Comparison of ENCODE assay signal across 9 cellular contexts in genomic region chr1:56424744-56425493, GRCh38.
DNase-seq lines count a peak whose midpoint lies in the region; ATAC-seq and TF ChIP-seq lines count a peak whose summit lies in the region.
"Had no signal": no experiment of that assay in that cellular context is flagged by ENCODE, and none has a peak within 500 bp of the region (broad histone marks: within the 10 kb centered on the region; RNA-seq: fewer than 3 reads in every experiment).

No MANE protein-coding gene starts in this region.

- H3K14ac ChIP-seq in neuronal stem cell (ENCODE audit: low read length): no peak overlapping the region

- peaks cover 5 to 9% of the 10 kb centered on the region in 2 donors for H3K4me1 ChIP-seq in neuronal stem cell (ENCODE audit: control insufficient read depth in 2 of 2, insufficient read depth in 1 of 2, low read depth in 1 of 2, low read length in 2 of 2)

- H3K18ac ChIP-seq in neuronal stem cell (ENCODE audit: low read length): no peak overlapping the region

- no peak for TF ChIP-seq CTCF in GM10248 (IDR thresholded peaks at IDR 0.05; ENCODE audit: control extremely low read depth, extremely low read depth, low read depth, missing control alignments)

- no peak overlapping the region for H4K8ac ChIP-seq in neuronal stem cell (ENCODE audit: low read depth, low read length)

- no CpG with 5 or more reads among the region's 6 CpGs for WGBS in neuronal stem cell (ENCODE audit: extremely low coverage in 2 of 2, insufficient read length in 2 of 2, insufficient replicate concordance in 1 of 2), 2 donors

- no peak overlapping the region for H3K23ac ChIP-seq in neuronal stem cell (ENCODE audit: low read depth, low read length, poor library complexity)

- H4K91ac ChIP-seq in neuronal stem cell (ENCODE audit: low read depth, low read length, poor library complexity): no peak overlapping the region

- peaks cover 0 to 19% of the 10 kb centered on the region in 2 donors for H3K27me3 Mint-ChIP-seq in effector memory CD8-positive, alpha-beta T cell
- no peaks in the 10 kb centered on the region for H3K27me3 Mint-ChIP-seq in activated T-cell treated with anti-CD3 and anti-CD28 coated beads, Interleukin-2, amount 50 U/mL, for 24 hours

- H2AFZ ChIP-seq in neuronal stem cell (ENCODE audit: low read length): no peak overlapping the region

- H3K9ac ChIP-seq in neuronal stem cell (ENCODE audit: low read depth, low read length, poor library complexity): no peak overlapping the region

- no peaks in the 10 kb centered on the region for H3K27me3 ChIP-seq in neuronal stem cell (ENCODE audit: control insufficient read depth in 3 of 3, insufficient read depth in 3 of 3, low read depth in 1 of 3, low read length in 3 of 3)
- H3K27me3 ChIP-seq: tibial nerve had no signal

- no peak overlapping the region for H3K4me3 ChIP-seq in neuronal stem cell (ENCODE audit: low read length in 2 of 2)
- H3K4me3 ChIP-seq: tibial nerve had no signal

- no peak overlapping the region for H2BK12ac ChIP-seq in neuronal stem cell (ENCODE audit: low read length)

- no peak overlapping the region for H2BK15ac ChIP-seq in neuronal stem cell (ENCODE audit: low read length)

- CTCF ChIA-PET in GM10248 (lab: Yijun Ruan, JAX): interaction anchor here (1.3 to 1.5 kb wide), 2 partner anchors 10 to 14 kb away, joined by 3 to 4 read pairs; no protein-coding TSS in a partner anchor

- peak; percentile 29 for DNase-seq in DMS79 treated with DMSO at 0.1 percent for 48 hours (lab: John Stamatoyannopoulos, UW)
- peak; percentile 98 for DNase-seq in NCI-H524 treated with DMSO at 0.1 percent for 48 hours (lab: John Stamatoyannopoulos, UW)
- DNase-seq in effector memory CD8-positive, alpha-beta T cell: no peak
- DNase-seq in neuronal stem cell (ENCODE audit: low spot score): no peak
- DNase-seq in GM10248 (ENCODE audit: extremely low spot score): no peak
- no peak for DNase-seq in activated T-cell treated with anti-CD3 and anti-CD28 coated beads, Interleukin-2, amount 50 U/mL, for 24 hours
- no peak for DNase-seq in NCI-H1105 treated with DMSO at 0.1 percent for 48 hours (lab: John Stamatoyannopoulos, UW)

- no peak overlapping the region for H2AK5ac ChIP-seq in neuronal stem cell (ENCODE audit: low read depth, low read length)

- H3K4ac ChIP-seq in neuronal stem cell (ENCODE audit: low read length): no peak overlapping the region

- H3K27ac ChIP-seq in neuronal stem cell (replicated peaks; ENCODE audit: low read length): peak overlapping the region; percentile 3

- H3K36me3 ChIP-seq in neuronal stem cell (replicated peaks in 1 of 2; ENCODE audit: control insufficient read depth in 2 of 2, insufficient read depth in 2 of 2, low read length in 2 of 2): no peaks in the 10 kb centered on the region
- H3K36me3 ChIP-seq: tibial nerve had no signal

- H3K27ac Mint-ChIP-seq in effector memory CD8-positive, alpha-beta T cell: no peak overlapping the region
- no peak overlapping the region for H3K27ac Mint-ChIP-seq in activated T-cell treated with anti-CD3 and anti-CD28 coated beads, Interleukin-2, amount 50 U/mL, for 24 hours

- H3K4me3 Mint-ChIP-seq in effector memory CD8-positive, alpha-beta T cell: no peak overlapping the region
- H3K4me3 Mint-ChIP-seq in activated T-cell treated with anti-CD3 and anti-CD28 coated beads, Interleukin-2, amount 50 U/mL, for 24 hours: no peak overlapping the region

- no peak overlapping the region for H3K4me2 ChIP-seq in neuronal stem cell (ENCODE audit: insufficient read depth, low read length, poor library complexity, severe bottlenecking)

- POLR2A ChIA-PET in GM10248 (lab: Yijun Ruan, JAX): no interaction called here

- H2BK5ac ChIP-seq in neuronal stem cell (ENCODE audit: low read length): no peak overlapping the region

- H3K4me1 Mint-ChIP-seq in effector memory CD8-positive, alpha-beta T cell (ENCODE audit: low read depth in 2 of 2): no peaks in the 10 kb centered on the region
- H3K4me1 Mint-ChIP-seq in activated T-cell treated with anti-CD3 and anti-CD28 coated beads, Interleukin-2, amount 50 U/mL, for 24 hours (ENCODE audit: low read depth): no peaks in the 10 kb centered on the region

- H2BK120ac ChIP-seq in neuronal stem cell (ENCODE audit: low read depth, low read length): no peak overlapping the region

- H3K9me3 ChIP-seq in neuronal stem cell (replicated peaks in 1 of 2; ENCODE audit: control insufficient read depth in 2 of 2, insufficient read depth in 1 of 2, low read depth in 1 of 2, low read length in 2 of 2): peaks cover 0 to 4% of the 10 kb centered on the region in 2 donors
- H3K9me3 ChIP-seq: tibial nerve had no signal

- H3K9me3 Mint-ChIP-seq in effector memory CD8-positive, alpha-beta T cell: peaks cover 7 to 23% of the 10 kb centered on the region in 2 donors
- no peaks in the 10 kb centered on the region for H3K9me3 Mint-ChIP-seq in activated T-cell treated with anti-CD3 and anti-CD28 coated beads, Interleukin-2, amount 50 U/mL, for 24 hours

- peak; percentile 46 for ATAC-seq in effector memory CD8-positive, alpha-beta T cell (replicated peaks)
- no peak for ATAC-seq in HG03571 (IDR thresholded peaks at IDR 0.05; ENCODE audit: unreplicated experiment)

- H3K79me1 ChIP-seq in neuronal stem cell (ENCODE audit: low read depth, low read length): no peaks in the 10 kb centered on the region

- no peaks in the 10 kb centered on the region for H3K36me3 Mint-ChIP-seq in effector memory CD8-positive, alpha-beta T cell (ENCODE audit: insufficient read depth)
- no peaks in the 10 kb centered on the region for H3K36me3 Mint-ChIP-seq in activated T-cell treated with anti-CD3 and anti-CD28 coated beads, Interleukin-2, amount 50 U/mL, for 24 hours (ENCODE audit: low read depth)

Comparison
In these comparisons a context has a peak if more than half of its experiments do, and no peak if none do; other contexts are left out.
1. DNase-seq: peak in DMS79 treated with DMSO at 0.1 percent for 48 hours (single experiment) and NCI-H524 treated with DMSO at 0.1 percent for 48 hours (single experiment); none in effector memory CD8-positive, alpha-beta T cell (0 of 3), neuronal stem cell (single experiment), GM10248 (single experiment), activated T-cell treated with anti-CD3 and anti-CD28 coated beads, Interleukin-2, amount 50 U/mL, for 24 hours (single experiment) and NCI-H1105 treated with DMSO at 0.1 percent for 48 hours (single experiment).